Comparison of ENCODE assay signal across 1 cellular context in genomic region chr4:38914859-38915258, GRCh38.
TF ChIP-seq lines count a peak whose summit lies in the region.

No MANE protein-coding gene starts in this region.

TF ChIP-seq in SK-N-SH treated with all-trans-retinoic acid at 6 μM for 48 hours, 23 proteins besides CTCF, POLR2A, EP300 and RAD21 (continued from another document):
- TF ChIP-seq, protein P1, sequence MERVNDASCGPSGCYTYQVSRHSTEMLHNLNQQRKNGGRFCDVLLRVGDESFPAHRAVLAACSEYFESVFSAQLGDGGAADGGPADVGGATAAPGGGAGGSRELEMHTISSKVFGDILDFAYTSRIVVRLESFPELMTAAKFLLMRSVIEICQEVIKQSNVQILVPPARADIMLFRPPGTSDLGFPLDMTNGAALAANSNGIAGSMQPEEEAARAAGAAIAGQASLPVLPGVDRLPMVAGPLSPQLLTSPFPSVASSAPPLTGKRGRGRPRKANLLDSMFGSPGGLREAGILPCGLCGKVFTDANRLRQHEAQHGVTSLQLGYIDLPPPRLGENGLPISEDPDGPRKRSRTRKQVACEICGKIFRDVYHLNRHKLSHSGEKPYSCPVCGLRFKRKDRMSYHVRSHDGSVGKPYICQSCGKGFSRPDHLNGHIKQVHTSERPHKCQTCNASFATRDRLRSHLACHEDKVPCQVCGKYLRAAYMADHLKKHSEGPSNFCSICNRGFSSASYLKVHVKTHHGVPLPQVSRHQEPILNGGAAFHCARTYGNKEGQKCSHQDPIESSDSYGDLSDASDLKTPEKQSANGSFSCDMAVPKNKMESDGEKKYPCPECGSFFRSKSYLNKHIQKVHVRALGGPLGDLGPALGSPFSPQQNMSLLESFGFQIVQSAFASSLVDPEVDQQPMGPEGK (CRISPR knock-in tag; IDR thresholded peaks at IDR 0.05; ENCODE audit: borderline replicate concordance): no peak
